1 cellular context compared by ENCODE assay signal in the genomic region with DNA sequence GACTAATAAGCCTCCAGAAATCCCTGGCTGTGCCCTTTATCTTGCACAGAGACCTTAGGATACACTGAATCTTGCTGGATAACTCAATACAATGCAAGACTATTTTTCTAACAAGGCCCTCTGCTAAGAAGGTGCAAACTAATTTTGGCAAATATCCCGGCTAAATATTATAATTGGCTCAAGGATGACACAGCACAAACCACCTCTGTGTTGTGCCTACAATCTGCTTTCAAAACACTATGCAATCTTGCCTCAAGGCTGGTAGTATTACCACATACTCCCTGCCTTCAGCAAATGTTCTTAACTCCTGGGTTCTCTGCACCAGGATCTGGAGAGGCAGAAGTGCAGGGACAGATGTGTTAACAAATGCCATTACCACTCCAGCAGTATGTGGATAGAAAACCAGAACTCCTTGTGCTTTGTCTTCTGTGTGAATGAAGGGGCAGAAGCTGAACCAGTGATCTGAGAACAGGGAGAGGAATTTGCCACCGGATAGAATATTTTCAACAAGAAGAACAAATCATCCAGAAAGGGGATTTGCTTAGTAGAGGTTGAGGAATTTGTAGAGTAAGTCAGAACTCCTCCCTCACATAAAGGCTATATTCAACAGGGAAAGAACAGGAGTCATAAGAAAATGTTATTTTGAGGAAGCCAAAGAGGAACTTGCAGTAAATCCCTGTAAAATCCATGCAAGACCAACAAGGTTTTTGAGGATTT.
TF ChIP-seq lines count a peak whose summit lies in the region.

No MANE protein-coding gene starts in this region.

TF ChIP-seq in K562, 482 proteins besides CTCF, POLR2A, EP300 and RAD21 (continued from another document):
- TF ChIP-seq POLR3G (IDR thresholded peaks at IDR 0.05; ENCODE audit: extremely low read depth, insufficient read length, insufficient replicate concordance), result no peak
- TF ChIP-seq RBM34 (IDR thresholded peaks at IDR 0.05; ENCODE audit: borderline replicate concordance, insufficient read depth, low read length), result no peak
- TF ChIP-seq MAFF (IDR thresholded peaks at IDR 0.05; ENCODE audit: low read length), result 0 out of 2 replicates have a peak, but pooled peaks have one; percentile 48
- no peak for TF ChIP-seq XRCC4 (IDR thresholded peaks at IDR 0.05; ENCODE audit: extremely low read depth, insufficient read depth, insufficient read length)
- peak; percentile 51; the same call in 1 of the 2 replicates for TF ChIP-seq C11orf30 (IDR thresholded peaks at IDR 0.05; ENCODE audit: low read depth)
- TF ChIP-seq HDAC2 (IDR thresholded peaks at IDR 0.05), result no peak
- TF ChIP-seq, protein P1, sequence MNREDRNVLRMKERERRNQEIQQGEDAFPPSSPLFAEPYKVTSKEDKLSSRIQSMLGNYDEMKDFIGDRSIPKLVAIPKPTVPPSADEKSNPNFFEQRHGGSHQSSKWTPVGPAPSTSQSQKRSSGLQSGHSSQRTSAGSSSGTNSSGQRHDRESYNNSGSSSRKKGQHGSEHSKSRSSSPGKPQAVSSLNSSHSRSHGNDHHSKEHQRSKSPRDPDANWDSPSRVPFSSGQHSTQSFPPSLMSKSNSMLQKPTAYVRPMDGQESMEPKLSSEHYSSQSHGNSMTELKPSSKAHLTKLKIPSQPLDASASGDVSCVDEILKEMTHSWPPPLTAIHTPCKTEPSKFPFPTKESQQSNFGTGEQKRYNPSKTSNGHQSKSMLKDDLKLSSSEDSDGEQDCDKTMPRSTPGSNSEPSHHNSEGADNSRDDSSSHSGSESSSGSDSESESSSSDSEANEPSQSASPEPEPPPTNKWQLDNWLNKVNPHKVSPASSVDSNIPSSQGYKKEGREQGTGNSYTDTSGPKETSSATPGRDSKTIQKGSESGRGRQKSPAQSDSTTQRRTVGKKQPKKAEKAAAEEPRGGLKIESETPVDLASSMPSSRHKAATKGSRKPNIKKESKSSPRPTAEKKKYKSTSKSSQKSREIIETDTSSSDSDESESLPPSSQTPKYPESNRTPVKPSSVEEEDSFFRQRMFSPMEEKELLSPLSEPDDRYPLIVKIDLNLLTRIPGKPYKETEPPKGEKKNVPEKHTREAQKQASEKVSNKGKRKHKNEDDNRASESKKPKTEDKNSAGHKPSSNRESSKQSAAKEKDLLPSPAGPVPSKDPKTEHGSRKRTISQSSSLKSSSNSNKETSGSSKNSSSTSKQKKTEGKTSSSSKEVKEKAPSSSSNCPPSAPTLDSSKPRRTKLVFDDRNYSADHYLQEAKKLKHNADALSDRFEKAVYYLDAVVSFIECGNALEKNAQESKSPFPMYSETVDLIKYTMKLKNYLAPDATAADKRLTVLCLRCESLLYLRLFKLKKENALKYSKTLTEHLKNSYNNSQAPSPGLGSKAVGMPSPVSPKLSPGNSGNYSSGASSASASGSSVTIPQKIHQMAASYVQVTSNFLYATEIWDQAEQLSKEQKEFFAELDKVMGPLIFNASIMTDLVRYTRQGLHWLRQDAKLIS (CRISPR knock-in tag; IDR thresholded peaks at IDR 0.05), result no peak
- TF ChIP-seq RBM15 (IDR thresholded peaks at IDR 0.05; ENCODE audit: insufficient read depth, low read length), result no peak
- TF ChIP-seq ZNF316 (IDR thresholded peaks at IDR 0.05), result peak; percentile 75
